11 cellular contexts compared by ENCODE assay signal in genomic region chr14:75989134-75989533, GRCh38. TPM values are rescaled to one million over a fixed set of nuclear protein-coding genes. Genes with fewer than 3 reads are reported as not detected.
DNase-seq lines count a peak whose midpoint lies in the region; ATAC-seq, FAIRE-seq and TF ChIP-seq lines count a peak whose summit lies in the region.
"Had no signal": no experiment of that assay in that cellular context is flagged by ENCODE, and none has a peak within 500 bp of the region (broad histone marks: within the 10 kb centered on the region; RNA-seq: fewer than 3 reads in every experiment).

No MANE protein-coding gene starts in this region.

- H3K27ac ChIP-seq in A549 (no peak overlapping the region), parathyroid adenoma (peak overlapping the region; percentile 73)

- H3K4me1 ChIP-seq in A549: peaks cover 13% of the 10 kb centered on the region; the same call in 2 of the 3 replicates
- H3K4me1 ChIP-seq in parathyroid adenoma: peaks cover 16% of the 10 kb centered on the region

- CTCF ChIA-PET in A549 (lab: Yijun Ruan, JAX): interaction anchor here (2.6 to 5.0 kb wide), 2 partner anchors 10 to 277 kb away, joined by 9 to 22 read pairs; no protein-coding TSS in a partner anchor

- FAIRE-seq in A549 (lab: Jason Lieb, UNC): no peak

- H3K9ac ChIP-seq in parathyroid adenoma: no peak overlapping the region

- no peak for TF ChIP-seq EP300 in A549 (IDR thresholded peaks at IDR 0.05)

- H3K4me3 ChIP-seq in A549 (no peak overlapping the region), fibroblast of villous mesenchyme (ENCODE audit: low read depth, low read length) (no peak overlapping the region), parathyroid adenoma (ENCODE audit: low read depth, low read length) (no peak overlapping the region)

- H2AFZ ChIP-seq in parathyroid adenoma: no peak overlapping the region

- no peaks in the 10 kb centered on the region for H3K9me3 ChIP-seq in A549
- no peaks in the 10 kb centered on the region for H3K9me3 ChIP-seq in parathyroid adenoma (ENCODE audit: control insufficient read depth, low read length)

- H3K4me2 ChIP-seq in A549: 0 out of 3 replicates have a peak overlapping the region, but pooled peaks have one; percentile 9
- no peak overlapping the region for H3K4me2 ChIP-seq in parathyroid adenoma (ENCODE audit: low read length)

- TF ChIP-seq RAD21 in A549 (conservative IDR thresholded peaks at IDR 0.05 in 1 of 2, IDR thresholded peaks at IDR 0.05 in 1 of 2): no peak

- ATAC-seq in A549 (no peak), GM19351 (IDR thresholded peaks at IDR 0.05; ENCODE audit: unreplicated experiment) (no peak)
- ATAC-seq: T-helper 17 cell had no signal

- DNase-seq in A549 (ENCODE audit: low read depth in 1 of 2, low spot score in 1 of 2) (peak in 1 of 2 experiments; percentile 28), T1000 (lab: John Stamatoyannopoulos, UW) (peak; percentile 45), fibroblast of villous mesenchyme (ENCODE audit: low read depth) (peak; percentile 96), AG08396 (ENCODE audit: low spot score) (no peak), mesenteric fat pad (ENCODE audit: low spot score) (no peak), NK-92 (lab: John Stamatoyannopoulos, UW; ENCODE audit: unreplicated experiment) (no peak)
- DNase-seq: ACHN, NCI-H1417 treated with DMSO at 0.1 percent for 48 hours, T-helper 17 cell had no signal

- H3K79me2 ChIP-seq in parathyroid adenoma: peaks cover 14% of the 10 kb centered on the region

- 61% methylated on average over 6 of the region's 6 CpGs for WGBS in A549 (ENCODE audit: missing lambda C conversion rate)

- TF ChIP-seq CTCF in A549 (IDR thresholded peaks at IDR 0.05) (no peak), fibroblast of villous mesenchyme (IDR thresholded peaks at IDR 0.05; ENCODE audit: insufficient read depth, low read depth, low read length) (no peak), parathyroid adenoma (IDR thresholded peaks at IDR 0.05) (no peak)

- H3K27me3 ChIP-seq in parathyroid adenoma (ENCODE audit: control insufficient read depth, insufficient read depth, low read length): no peaks in the 10 kb centered on the region

- POLR2A ChIA-PET in A549 (lab: Yijun Ruan, JAX): no interaction called here

- H3K36me3 ChIP-seq in parathyroid adenoma (ENCODE audit: control insufficient read depth, insufficient read depth, low read length): no peaks in the 10 kb centered on the region

- TF ChIP-seq POLR2A in A549 (IDR thresholded peaks at IDR 0.05; ENCODE audit: low read length): no peak

TF ChIP-seq in A549, 52 proteins besides CTCF, POLR2A, EP300 and RAD21:
- TF ChIP-seq POLR2AphosphoS2 (conservative IDR thresholded peaks at IDR 0.05; ENCODE audit: low read length): no peak
- TF ChIP-seq CEBPB (IDR thresholded peaks at IDR 0.05): 0 out of 4 replicates have a peak, but pooled peaks have one; percentile 12 to 47
- TF ChIP-seq NR3C1 (IDR thresholded peaks at IDR 0.05): no peak
- no peak for TF ChIP-seq JUN (IDR thresholded peaks at IDR 0.05)
- no peak for TF ChIP-seq KDM5A (IDR thresholded peaks at IDR 0.05)
- TF ChIP-seq KDM1A (IDR thresholded peaks at IDR 0.05; ENCODE audit: low read depth): no peak
- TF ChIP-seq CBX2 (IDR thresholded peaks at IDR 0.05; ENCODE audit: borderline replicate concordance, low read depth): no peak

RNA-seq across cellular contexts. Expression of gene IFT43, which starts 3.6 kb away (rescaled TPM):
- 44.8 and 49.4 TPM in 2 replicates for polyA plus RNA-seq in A549 (2011; rRNA removed)
- polyA plus RNA-seq in A549 (2012; cell fraction: cytosol; rRNA removed): 42.7 and 49.2 TPM in 2 replicates
- polyA plus RNA-seq in A549 (2012; cell fraction: nucleus; rRNA removed): 32.1 and 44.3 TPM in 2 replicates
- polyA plus RNA-seq in A549 (2017; fragmentation: RNase III; extraction: RNeasy Plus Mini Kit Qiagen cat#74134 plus additional on column Dnase treatment): 46.4 to 49.0 TPM (median 46.6 TPM) in 3 replicates
- polyA minus RNA-seq in A549 (2011; rRNA and poly(A)+ RNA removed): 17.7 and 29.7 TPM in 2 replicates
- total RNA-seq in fibroblast of villous mesenchyme: 37.4 and 51.0 TPM in 2 replicates
- 33.1 TPM for total RNA-seq in mesenteric fat pad

RNA-seq across cellular contexts. Expression of gene TGFB3, which starts 7.3 kb away (rescaled TPM):
- polyA plus RNA-seq in A549 (2011; rRNA removed): 0.85 and 2.0 TPM in 2 replicates
- polyA plus RNA-seq in A549 (2012; cell fraction: cytosol; rRNA removed): 1.1 and 1.8 TPM in 2 replicates
- polyA plus RNA-seq in A549 (2012; cell fraction: nucleus; rRNA removed): 2.7 and 3.6 TPM in 2 replicates
- 1.3 to 1.5 TPM (median 1.3 TPM) in 3 replicates for polyA plus RNA-seq in A549 (2017; fragmentation: RNase III; extraction: RNeasy Plus Mini Kit Qiagen cat#74134 plus additional on column Dnase treatment)
- 0.62 and 1.5 TPM in 2 replicates for polyA minus RNA-seq in A549 (2011; rRNA and poly(A)+ RNA removed)
- 7.7 and 14.2 TPM in 2 replicates for total RNA-seq in fibroblast of villous mesenchyme
- total RNA-seq in mesenteric fat pad: 56.8 TPM

Comparison
In these comparisons a context has a peak if more than half of its experiments do, and no peak if none do; other contexts are left out.
1. DNase-seq: peak in T1000 (single experiment) and fibroblast of villous mesenchyme (single experiment); none in AG08396 (single experiment), mesenteric fat pad (single experiment) and NK-92 (single experiment).